ENCODE assay signal across 8 cellular contexts in the genomic region with DNA sequence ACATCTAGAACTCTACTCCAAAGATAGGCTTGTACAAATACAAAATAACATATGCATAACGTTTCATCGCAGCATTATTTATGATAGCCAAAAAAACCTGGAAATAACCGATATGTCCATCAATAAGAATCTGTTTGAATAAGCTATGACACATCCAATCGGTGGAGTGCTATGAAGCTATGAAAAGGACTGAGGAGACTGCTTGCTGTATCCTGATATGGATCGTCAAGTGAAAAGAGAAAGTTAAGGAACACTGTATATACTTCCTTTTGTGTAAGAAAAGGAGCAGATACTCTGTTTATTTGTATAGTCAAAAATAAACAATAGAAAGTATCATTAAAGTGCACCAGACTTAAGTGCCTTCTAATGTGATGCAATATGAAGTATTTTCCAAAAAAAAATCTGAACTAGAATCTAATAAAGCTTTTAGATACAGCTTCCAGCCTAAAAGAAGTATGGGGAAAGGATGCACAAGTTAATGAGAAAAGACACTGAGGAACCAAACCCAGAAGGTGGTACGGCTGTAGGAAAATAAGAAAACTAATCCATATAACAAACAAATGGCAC. TPM values are rescaled to one million over a fixed set of nuclear protein-coding genes. Genes with fewer than 3 reads are reported as not detected.
DNase-seq lines count a peak whose midpoint lies in the region; ATAC-seq and TF ChIP-seq lines count a peak whose summit lies in the region.

No MANE protein-coding gene starts in this region.

- peak overlapping the region; percentile 88 for H3K4me2 ChIP-seq in OCI-LY3 (ENCODE audit: low read length)

- peaks cover 0 to 2% (median 0%) of the 10 kb centered on the region in 7 donors for H3K9me3 Mint-ChIP-seq in CD4-positive, CD25-positive, alpha-beta regulatory T cell
- H3K9me3 Mint-ChIP-seq in endodermal cell: no peaks in the 10 kb centered on the region
- H3K9me3 Mint-ChIP-seq in osteocyte (ENCODE audit: unreplicated experiment): no peaks in the 10 kb centered on the region

- no peak for DNase-seq in CD4-positive, CD25-positive, alpha-beta regulatory T cell
- no peak for DNase-seq in endodermal cell
- DNase-seq in osteocyte (ENCODE audit: extremely low spot score, unreplicated experiment): no peak
- DNase-seq in AG20443 (ENCODE audit: low spot score): no peak
- no peak for DNase-seq in mesenteric fat pad (ENCODE audit: low spot score)
- DNase-seq in omental fat pad (ENCODE audit: low spot score): no peak
- no peak for DNase-seq in C1 segment of cervical spinal cord (lab: John Stamatoyannopoulos, UW)

- H3K4me3 Mint-ChIP-seq in CD4-positive, CD25-positive, alpha-beta regulatory T cell: peak overlapping the region; percentile 87 to 96 (median 92)
- H3K4me3 Mint-ChIP-seq in endodermal cell: peak overlapping the region; percentile 66
- peak overlapping the region; percentile 73 for H3K4me3 Mint-ChIP-seq in osteocyte (ENCODE audit: unreplicated experiment)

- H3K4me1 ChIP-seq in CD4-positive, CD25-positive, alpha-beta regulatory T cell (ENCODE audit: control insufficient read depth, insufficient read depth, low read length, poor library complexity, severe bottlenecking): peaks cover 15% of the 10 kb centered on the region
- peaks cover 19% of the 10 kb centered on the region for H3K4me1 ChIP-seq in OCI-LY3 (ENCODE audit: low read length)
- H3K4me1 ChIP-seq in endodermal cell (ENCODE audit: control insufficient read depth, insufficient read depth, low read length): peaks cover 3% of the 10 kb centered on the region

- ATAC-seq in CD4-positive, CD25-positive, alpha-beta regulatory T cell (ENCODE audit: low read depth in 2 of 2): no peak
- ATAC-seq in omental fat pad (ENCODE audit: low FRiP score): no peak

- H3K27me3 ChIP-seq in CD4-positive, CD25-positive, alpha-beta regulatory T cell (ENCODE audit: control insufficient read depth, insufficient read depth, low read length): no peaks in the 10 kb centered on the region
- H3K27me3 ChIP-seq in OCI-LY3 (ENCODE audit: low read depth, low read length): no peaks in the 10 kb centered on the region
- peaks cover 5% of the 10 kb centered on the region for H3K27me3 ChIP-seq in endodermal cell (ENCODE audit: control insufficient read depth, insufficient read depth, low read length, poor library complexity, severe bottlenecking)

- H3K79me2 ChIP-seq in OCI-LY3 (ENCODE audit: low read length): peaks cover 7% of the 10 kb centered on the region

- H2AFZ ChIP-seq in OCI-LY3 (ENCODE audit: low read depth, low read length): peak overlapping the region; percentile 96

- TF ChIP-seq CTCF in OCI-LY3 (IDR thresholded peaks at IDR 0.05; ENCODE audit: low read depth, low read length) (no peak), endodermal cell (conservative IDR thresholded peaks at IDR 0.05) (no peak), osteocyte (IDR thresholded peaks at IDR 0.05) (no peak), omental fat pad (IDR thresholded peaks at IDR 0.05) (no peak)

- H4K20me1 ChIP-seq in OCI-LY3 (ENCODE audit: insufficient read depth, low read length): no peaks in the 10 kb centered on the region

- H3K4me1 Mint-ChIP-seq in CD4-positive, CD25-positive, alpha-beta regulatory T cell: peaks cover 17 to 49% (median 36%) of the 10 kb centered on the region in 4 donors
- H3K4me1 Mint-ChIP-seq in endodermal cell (peaks cover 14% of the 10 kb centered on the region), osteocyte (ENCODE audit: unreplicated experiment) (peaks cover 32% of the 10 kb centered on the region)

- peak overlapping the region; percentile 93 for H3K4me3 ChIP-seq in CD4-positive, CD25-positive, alpha-beta regulatory T cell (ENCODE audit: low read depth, low read length)
- H3K4me3 ChIP-seq in OCI-LY3 (ENCODE audit: low read length) (peak overlapping the region; percentile 84), endodermal cell (ENCODE audit: low read length) (peak overlapping the region; percentile 79)

- peak overlapping the region; percentile 68 for H3K27ac ChIP-seq in CD4-positive, CD25-positive, alpha-beta regulatory T cell (ENCODE audit: insufficient read depth, low read length, poor library complexity, severe bottlenecking)
- H3K27ac ChIP-seq in OCI-LY3 (ENCODE audit: low read length): peak overlapping the region; percentile 0; the same call in 1 of the 2 replicates
- H3K27ac ChIP-seq in endodermal cell (ENCODE audit: low read depth, low read length): no peak overlapping the region

- H3K9ac ChIP-seq in OCI-LY3 (ENCODE audit: low read length) (peak overlapping the region; percentile 72), endodermal cell (ENCODE audit: extremely low read depth, low read length, poor library complexity, severe bottlenecking) (peak overlapping the region; percentile 55)

- no peaks in the 10 kb centered on the region for H3K36me3 ChIP-seq in CD4-positive, CD25-positive, alpha-beta regulatory T cell (ENCODE audit: control insufficient read depth, insufficient read depth, low read length)
- H3K36me3 ChIP-seq in OCI-LY3 (replicated peaks; ENCODE audit: low read depth, low read length): no peaks in the 10 kb centered on the region
- H3K36me3 ChIP-seq in endodermal cell (ENCODE audit: control insufficient read depth, insufficient read depth, low read length): no peaks in the 10 kb centered on the region

- no peaks in the 10 kb centered on the region for H3K27me3 Mint-ChIP-seq in CD4-positive, CD25-positive, alpha-beta regulatory T cell
- peaks cover 19% of the 10 kb centered on the region for H3K27me3 Mint-ChIP-seq in endodermal cell (ENCODE audit: insufficient read depth)
- no peaks in the 10 kb centered on the region for H3K27me3 Mint-ChIP-seq in osteocyte (ENCODE audit: unreplicated experiment)

- 69 to 80% methylated on average over 5 to 6 of the region's 6 CpGs for WGBS in endodermal cell (ENCODE audit: insufficient coverage in 1 of 2, insufficient read length in 1 of 2), 2 experiments

- no peaks in the 10 kb centered on the region for H3K9me3 ChIP-seq in CD4-positive, CD25-positive, alpha-beta regulatory T cell (ENCODE audit: control insufficient read depth in 2 of 2, low read length in 2 of 2)
- H3K9me3 ChIP-seq in OCI-LY3 (ENCODE audit: insufficient read depth, low read length) (no peaks in the 10 kb centered on the region), endodermal cell (ENCODE audit: control insufficient read depth, low read length) (no peaks in the 10 kb centered on the region)

- H3K36me3 Mint-ChIP-seq in CD4-positive, CD25-positive, alpha-beta regulatory T cell: no peaks in the 10 kb centered on the region
- no peaks in the 10 kb centered on the region for H3K36me3 Mint-ChIP-seq in endodermal cell (ENCODE audit: low read depth)
- H3K36me3 Mint-ChIP-seq in osteocyte (ENCODE audit: unreplicated experiment): no peaks in the 10 kb centered on the region

- H3K27ac Mint-ChIP-seq in CD4-positive, CD25-positive, alpha-beta regulatory T cell: peak overlapping the region; percentile 1 to 84 (median 77)
- H3K27ac Mint-ChIP-seq in endodermal cell: peak overlapping the region; percentile 75
- peak overlapping the region; percentile 95 for H3K27ac Mint-ChIP-seq in osteocyte (ENCODE audit: unreplicated experiment)

RNA-seq across cellular contexts. Expression of a gene that starts 0.6 kb away (rescaled TPM):
- total RNA-seq in CD4-positive, CD25-positive, alpha-beta regulatory T cell: 3.1 TPM
- 1 to 10 TPM; 1.2 to 3.9 (median 1.6) TPM for polyA plus RNA-seq in CD4-positive, CD25-positive, alpha-beta regulatory T cell
- total RNA-seq in endodermal cell (under 1 TPM; 0.35 to 0.77 TPM), osteocyte (5.3 and 5.8 TPM in 2 replicates), mesenteric fat pad (7.8 TPM), omental fat pad (10 to 100 TPM in 1 of 4 donors, 1 to 10 TPM in 3; 2.9 to 10.2 (median 7.1) TPM)
- 1.5 TPM for polyA plus RNA-seq in endodermal cell (2013, experiment 1 of 2)
- polyA plus RNA-seq in endodermal cell (2013, experiment 2 of 2): 1.8 TPM

RNA-seq across cellular contexts. Expression of a gene that starts 4.3 kb away (rescaled TPM):
- total RNA-seq in CD4-positive, CD25-positive, alpha-beta regulatory T cell: 1.6 TPM
- 1 to 10 TPM; 1.8 to 2.5 (median 2.3) TPM for polyA plus RNA-seq in CD4-positive, CD25-positive, alpha-beta regulatory T cell
- 10 to 100 TPM; 25.5 to 33.6 TPM for total RNA-seq in endodermal cell
- polyA plus RNA-seq in endodermal cell (2013, experiment 1 of 2): 31.2 TPM
- polyA plus RNA-seq in endodermal cell (2013, experiment 2 of 2): 34.4 TPM
- total RNA-seq in osteocyte: 4.1 and 4.8 TPM in 2 replicates
- 0.96 TPM for total RNA-seq in mesenteric fat pad
- 1 to 10 TPM in 3 of 4 donors, under 1 TPM in 1; 0.84 to 2.6 (median 2.1) TPM for total RNA-seq in omental fat pad

RNA-seq across cellular contexts. Expression of a gene that starts 57.2 kb away (rescaled TPM):
- 9.5 TPM for total RNA-seq in CD4-positive, CD25-positive, alpha-beta regulatory T cell
- polyA plus RNA-seq in CD4-positive, CD25-positive, alpha-beta regulatory T cell: 10 to 100 TPM; 17.6 to 24.6 (median 19.5) TPM
- 10 to 100 TPM; 18.5 to 19.7 TPM for total RNA-seq in endodermal cell
- 19.4 TPM for polyA plus RNA-seq in endodermal cell (2013, experiment 1 of 2)
- polyA plus RNA-seq in endodermal cell (2013, experiment 2 of 2): 21.4 TPM
- total RNA-seq in osteocyte: 7.3 and 8.4 TPM in 2 replicates
- total RNA-seq in mesenteric fat pad: 7.5 TPM
- total RNA-seq in omental fat pad: 10 to 100 TPM in 2 of 4 donors, 1 to 10 TPM in 2; 7.2 to 16.5 (median 10.3) TPM
